Comparison of ENCODE assay signal across 1 cellular context in the genomic region with DNA sequence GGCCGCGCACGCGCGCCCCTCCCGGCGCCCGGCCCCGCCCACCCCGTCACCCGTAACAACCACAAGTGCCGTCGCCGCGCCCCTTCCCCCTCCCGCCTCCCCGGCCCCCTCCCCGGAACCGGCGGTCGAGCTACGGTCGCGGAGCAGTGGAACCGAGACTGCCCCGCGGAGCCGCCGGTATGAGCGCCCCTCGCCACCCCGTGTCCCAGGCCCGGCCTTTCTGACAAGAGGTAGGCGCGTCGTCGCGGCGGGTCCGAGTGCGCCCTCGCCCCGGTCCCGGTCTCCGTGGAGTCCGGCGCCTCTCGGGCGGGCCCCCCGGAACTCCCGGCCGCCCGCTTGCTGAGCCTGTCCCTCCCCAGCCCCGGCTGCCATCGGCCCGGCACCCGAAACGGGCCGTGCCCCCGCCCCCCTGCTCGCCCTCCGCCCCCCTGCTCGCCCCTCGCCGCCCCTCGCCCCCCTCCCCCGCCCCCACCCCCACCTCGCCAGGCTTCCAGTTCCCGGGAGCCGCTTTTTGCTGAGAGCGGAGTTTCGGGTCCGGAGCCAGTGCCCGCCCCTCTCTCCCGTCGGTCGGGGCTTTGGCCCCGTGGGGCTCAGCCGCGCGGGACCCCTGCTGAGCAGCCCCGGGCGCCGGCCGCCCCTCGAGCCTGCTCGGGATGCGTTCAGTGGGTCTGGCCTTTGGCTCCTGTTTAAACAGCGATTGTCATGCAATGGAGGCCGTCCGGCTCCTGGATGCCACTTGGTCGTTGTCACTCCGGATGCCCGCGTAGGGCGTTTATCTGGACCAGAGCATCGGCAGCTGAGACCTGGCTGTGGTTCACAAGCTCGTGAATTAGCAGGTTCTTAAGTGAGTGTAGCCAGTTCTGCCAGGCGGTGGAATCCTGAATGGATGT.
TF ChIP-seq lines count a peak whose summit lies in the region.

A gene (plus strand): TSS at position 92 of the 890 bp plus-strand sequence. CDS start 2,628 bp downstream, outside the sequence.

TF ChIP-seq in HepG2, 621 proteins besides CTCF, POLR2A, EP300 and RAD21 (continued from another document):
- TF ChIP-seq, protein P1, sequence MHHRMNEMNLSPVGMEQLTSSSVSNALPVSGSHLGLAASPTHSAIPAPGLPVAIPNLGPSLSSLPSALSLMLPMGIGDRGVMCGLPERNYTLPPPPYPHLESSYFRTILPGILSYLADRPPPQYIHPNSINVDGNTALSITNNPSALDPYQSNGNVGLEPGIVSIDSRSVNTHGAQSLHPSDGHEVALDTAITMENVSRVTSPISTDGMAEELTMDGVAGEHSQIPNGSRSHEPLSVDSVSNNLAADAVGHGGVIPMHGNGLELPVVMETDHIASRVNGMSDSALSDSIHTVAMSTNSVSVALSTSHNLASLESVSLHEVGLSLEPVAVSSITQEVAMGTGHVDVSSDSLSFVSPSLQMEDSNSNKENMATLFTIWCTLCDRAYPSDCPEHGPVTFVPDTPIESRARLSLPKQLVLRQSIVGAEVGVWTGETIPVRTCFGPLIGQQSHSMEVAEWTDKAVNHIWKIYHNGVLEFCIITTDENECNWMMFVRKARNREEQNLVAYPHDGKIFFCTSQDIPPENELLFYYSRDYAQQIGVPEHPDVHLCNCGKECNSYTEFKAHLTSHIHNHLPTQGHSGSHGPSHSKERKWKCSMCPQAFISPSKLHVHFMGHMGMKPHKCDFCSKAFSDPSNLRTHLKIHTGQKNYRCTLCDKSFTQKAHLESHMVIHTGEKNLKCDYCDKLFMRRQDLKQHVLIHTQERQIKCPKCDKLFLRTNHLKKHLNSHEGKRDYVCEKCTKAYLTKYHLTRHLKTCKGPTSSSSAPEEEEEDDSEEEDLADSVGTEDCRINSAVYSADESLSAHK (CRISPR knock-in tag; IDR thresholded peaks at IDR 0.05; ENCODE audit: borderline replicate concordance), result no peak
- TF ChIP-seq, protein P2, sequence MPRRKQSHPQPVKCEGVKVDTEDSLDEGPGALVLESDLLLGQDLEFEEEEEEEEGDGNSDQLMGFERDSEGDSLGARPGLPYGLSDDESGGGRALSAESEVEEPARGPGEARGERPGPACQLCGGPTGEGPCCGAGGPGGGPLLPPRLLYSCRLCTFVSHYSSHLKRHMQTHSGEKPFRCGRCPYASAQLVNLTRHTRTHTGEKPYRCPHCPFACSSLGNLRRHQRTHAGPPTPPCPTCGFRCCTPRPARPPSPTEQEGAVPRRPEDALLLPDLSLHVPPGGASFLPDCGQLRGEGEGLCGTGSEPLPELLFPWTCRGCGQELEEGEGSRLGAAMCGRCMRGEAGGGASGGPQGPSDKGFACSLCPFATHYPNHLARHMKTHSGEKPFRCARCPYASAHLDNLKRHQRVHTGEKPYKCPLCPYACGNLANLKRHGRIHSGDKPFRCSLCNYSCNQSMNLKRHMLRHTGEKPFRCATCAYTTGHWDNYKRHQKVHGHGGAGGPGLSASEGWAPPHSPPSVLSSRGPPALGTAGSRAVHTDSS (CRISPR knock-in tag; conservative IDR thresholded peaks at IDR 0.05), result no peak
- TF ChIP-seq SP1 (IDR thresholded peaks at IDR 0.05) (no peak), SP1 (CRISPR knock-in tag; IDR thresholded peaks at IDR 0.05) (no peak), MYC (CRISPR knock-in tag; IDR thresholded peaks at IDR 0.05; ENCODE audit: borderline replicate concordance) (peak; percentile 24; the same call in 1 of the 2 replicates), FOXC1 (CRISPR knock-in tag; IDR thresholded peaks at IDR 0.05; ENCODE audit: borderline replicate concordance) (no peak), NFKB2 (CRISPR knock-in tag; IDR thresholded peaks at IDR 0.05; ENCODE audit: borderline replicate concordance) (peak; percentile 44; the same call in 1 of the 2 replicates), ZNF230 (CRISPR knock-in tag; IDR thresholded peaks at IDR 0.05) (no peak), RARA (CRISPR knock-in tag; IDR thresholded peaks at IDR 0.05) (no peak), ZNF235 (CRISPR knock-in tag; IDR thresholded peaks at IDR 0.05; ENCODE audit: borderline replicate concordance) (no peak), ZZZ3 (CRISPR knock-in tag; IDR thresholded peaks at IDR 0.05; ENCODE audit: borderline replicate concordance) (no peak), ZNF260 (CRISPR knock-in tag; IDR thresholded peaks at IDR 0.05; ENCODE audit: borderline replicate concordance, low read depth) (no peak), ZMYM3 (CRISPR knock-in tag; IDR thresholded peaks at IDR 0.05) (no peak), RXRA (CRISPR knock-in tag; IDR thresholded peaks at IDR 0.05) (no peak), ZNF550 (CRISPR knock-in tag; IDR thresholded peaks at IDR 0.05; ENCODE audit: borderline replicate concordance) (no peak), MEIS2 (CRISPR knock-in tag; IDR thresholded peaks at IDR 0.05) (0 out of 2 replicates have a peak, but pooled peaks have one; percentile 53), CENPX (CRISPR knock-in tag; IDR thresholded peaks at IDR 0.05) (no peak), ZFYVE20 (CRISPR knock-in tag; IDR thresholded peaks at IDR 0.05; ENCODE audit: borderline replicate concordance, low read depth) (no peak), HCFC1 (IDR thresholded peaks at IDR 0.05; ENCODE audit: low read depth, low read length) (no peak), KLF12 (CRISPR knock-in tag; IDR thresholded peaks at IDR 0.05; ENCODE audit: borderline replicate concordance) (no peak)
- TF ChIP-seq, protein P3, sequence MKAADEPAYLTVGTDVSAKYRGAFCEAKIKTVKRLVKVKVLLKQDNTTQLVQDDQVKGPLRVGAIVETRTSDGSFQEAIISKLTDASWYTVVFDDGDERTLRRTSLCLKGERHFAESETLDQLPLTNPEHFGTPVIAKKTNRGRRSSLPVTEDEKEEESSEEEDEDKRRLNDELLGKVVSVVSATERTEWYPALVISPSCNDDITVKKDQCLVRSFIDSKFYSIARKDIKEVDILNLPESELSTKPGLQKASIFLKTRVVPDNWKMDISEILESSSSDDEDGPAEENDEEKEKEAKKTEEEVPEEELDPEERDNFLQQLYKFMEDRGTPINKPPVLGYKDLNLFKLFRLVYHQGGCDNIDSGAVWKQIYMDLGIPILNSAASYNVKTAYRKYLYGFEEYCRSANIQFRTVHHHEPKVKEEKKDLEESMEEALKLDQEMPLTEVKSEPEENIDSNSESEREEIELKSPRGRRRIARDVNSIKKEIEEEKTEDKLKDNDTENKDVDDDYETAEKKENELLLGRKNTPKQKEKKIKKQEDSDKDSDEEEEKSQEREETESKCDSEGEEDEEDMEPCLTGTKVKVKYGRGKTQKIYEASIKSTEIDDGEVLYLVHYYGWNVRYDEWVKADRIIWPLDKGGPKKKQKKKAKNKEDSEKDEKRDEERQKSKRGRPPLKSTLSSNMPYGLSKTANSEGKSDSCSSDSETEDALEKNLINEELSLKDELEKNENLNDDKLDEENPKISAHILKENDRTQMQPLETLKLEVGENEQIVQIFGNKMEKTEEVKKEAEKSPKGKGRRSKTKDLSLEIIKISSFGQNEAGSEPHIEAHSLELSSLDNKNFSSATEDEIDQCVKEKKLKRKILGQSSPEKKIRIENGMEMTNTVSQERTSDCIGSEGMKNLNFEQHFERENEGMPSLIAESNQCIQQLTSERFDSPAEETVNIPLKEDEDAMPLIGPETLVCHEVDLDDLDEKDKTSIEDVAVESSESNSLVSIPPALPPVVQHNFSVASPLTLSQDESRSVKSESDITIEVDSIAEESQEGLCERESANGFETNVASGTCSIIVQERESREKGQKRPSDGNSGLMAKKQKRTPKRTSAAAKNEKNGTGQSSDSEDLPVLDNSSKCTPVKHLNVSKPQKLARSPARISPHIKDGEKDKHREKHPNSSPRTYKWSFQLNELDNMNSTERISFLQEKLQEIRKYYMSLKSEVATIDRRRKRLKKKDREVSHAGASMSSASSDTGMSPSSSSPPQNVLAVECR (CRISPR knock-in tag; IDR thresholded peaks at IDR 0.05; ENCODE audit: borderline replicate concordance), result peak; percentile 81
- TF ChIP-seq, protein P4, sequence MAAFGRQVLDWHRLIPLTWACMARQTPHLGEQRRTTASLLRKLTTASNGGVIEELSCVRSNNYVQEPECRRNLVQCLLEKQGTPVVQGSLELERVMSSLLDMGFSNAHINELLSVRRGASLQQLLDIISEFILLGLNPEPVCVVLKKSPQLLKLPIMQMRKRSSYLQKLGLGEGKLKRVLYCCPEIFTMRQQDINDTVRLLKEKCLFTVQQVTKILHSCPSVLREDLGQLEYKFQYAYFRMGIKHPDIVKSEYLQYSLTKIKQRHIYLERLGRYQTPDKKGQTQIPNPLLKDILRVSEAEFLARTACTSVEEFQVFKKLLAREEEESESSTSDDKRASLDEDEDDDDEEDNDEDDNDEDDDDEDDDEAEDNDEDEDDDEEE (CRISPR knock-in tag; IDR thresholded peaks at IDR 0.05), result no peak
- TF ChIP-seq, protein P5, sequence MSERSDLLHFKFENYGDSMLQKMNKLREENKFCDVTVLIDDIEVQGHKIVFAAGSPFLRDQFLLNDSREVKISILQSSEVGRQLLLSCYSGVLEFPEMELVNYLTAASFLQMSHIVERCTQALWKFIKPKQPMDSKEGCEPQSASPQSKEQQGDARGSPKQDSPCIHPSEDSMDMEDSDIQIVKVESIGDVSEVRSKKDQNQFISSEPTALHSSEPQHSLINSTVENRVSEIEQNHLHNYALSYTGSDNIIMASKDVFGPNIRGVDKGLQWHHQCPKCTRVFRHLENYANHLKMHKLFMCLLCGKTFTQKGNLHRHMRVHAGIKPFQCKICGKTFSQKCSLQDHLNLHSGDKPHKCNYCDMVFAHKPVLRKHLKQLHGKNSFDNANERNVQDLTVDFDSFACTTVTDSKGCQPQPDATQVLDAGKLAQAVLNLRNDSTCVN (CRISPR knock-in tag; IDR thresholded peaks at IDR 0.05; ENCODE audit: borderline replicate concordance), result 0 out of 2 replicates have a peak, but pooled peaks have one; percentile 29
- TF ChIP-seq, protein P6, sequence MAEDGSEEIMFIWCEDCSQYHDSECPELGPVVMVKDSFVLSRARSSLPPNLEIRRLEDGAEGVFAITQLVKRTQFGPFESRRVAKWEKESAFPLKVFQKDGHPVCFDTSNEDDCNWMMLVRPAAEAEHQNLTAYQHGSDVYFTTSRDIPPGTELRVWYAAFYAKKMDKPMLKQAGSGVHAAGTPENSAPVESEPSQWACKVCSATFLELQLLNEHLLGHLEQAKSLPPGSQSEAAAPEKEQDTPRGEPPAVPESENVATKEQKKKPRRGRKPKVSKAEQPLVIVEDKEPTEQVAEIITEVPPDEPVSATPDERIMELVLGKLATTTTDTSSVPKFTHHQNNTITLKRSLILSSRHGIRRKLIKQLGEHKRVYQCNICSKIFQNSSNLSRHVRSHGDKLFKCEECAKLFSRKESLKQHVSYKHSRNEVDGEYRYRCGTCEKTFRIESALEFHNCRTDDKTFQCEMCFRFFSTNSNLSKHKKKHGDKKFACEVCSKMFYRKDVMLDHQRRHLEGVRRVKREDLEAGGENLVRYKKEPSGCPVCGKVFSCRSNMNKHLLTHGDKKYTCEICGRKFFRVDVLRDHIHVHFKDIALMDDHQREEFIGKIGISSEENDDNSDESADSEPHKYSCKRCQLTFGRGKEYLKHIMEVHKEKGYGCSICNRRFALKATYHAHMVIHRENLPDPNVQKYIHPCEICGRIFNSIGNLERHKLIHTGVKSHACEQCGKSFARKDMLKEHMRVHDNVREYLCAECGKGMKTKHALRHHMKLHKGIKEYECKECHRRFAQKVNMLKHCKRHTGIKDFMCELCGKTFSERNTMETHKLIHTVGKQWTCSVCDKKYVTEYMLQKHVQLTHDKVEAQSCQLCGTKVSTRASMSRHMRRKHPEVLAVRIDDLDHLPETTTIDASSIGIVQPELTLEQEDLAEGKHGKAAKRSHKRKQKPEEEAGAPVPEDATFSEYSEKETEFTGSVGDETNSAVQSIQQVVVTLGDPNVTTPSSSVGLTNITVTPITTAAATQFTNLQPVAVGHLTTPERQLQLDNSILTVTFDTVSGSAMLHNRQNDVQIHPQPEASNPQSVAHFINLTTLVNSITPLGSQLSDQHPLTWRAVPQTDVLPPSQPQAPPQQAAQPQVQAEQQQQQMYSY (CRISPR knock-in tag; IDR thresholded peaks at IDR 0.05), result peak; percentile 36; the same call in 1 of the 2 replicates
- TF ChIP-seq, protein P7, sequence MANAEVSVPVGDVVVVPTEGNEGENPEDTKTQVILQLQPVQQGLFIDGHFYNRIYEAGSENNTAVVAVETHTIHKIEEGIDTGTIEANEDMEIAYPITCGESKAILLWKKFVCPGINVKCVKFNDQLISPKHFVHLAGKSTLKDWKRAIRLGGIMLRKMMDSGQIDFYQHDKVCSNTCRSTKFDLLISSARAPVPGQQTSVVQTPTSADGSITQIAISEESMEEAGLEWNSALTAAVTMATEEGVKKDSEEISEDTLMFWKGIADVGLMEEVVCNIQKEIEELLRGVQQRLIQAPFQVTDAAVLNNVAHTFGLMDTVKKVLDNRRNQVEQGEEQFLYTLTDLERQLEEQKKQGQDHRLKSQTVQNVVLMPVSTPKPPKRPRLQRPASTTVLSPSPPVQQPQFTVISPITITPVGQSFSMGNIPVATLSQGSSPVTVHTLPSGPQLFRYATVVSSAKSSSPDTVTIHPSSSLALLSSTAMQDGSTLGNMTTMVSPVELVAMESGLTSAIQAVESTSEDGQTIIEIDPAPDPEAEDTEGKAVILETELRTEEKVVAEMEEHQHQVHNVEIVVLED (CRISPR knock-in tag; IDR thresholded peaks at IDR 0.05; ENCODE audit: borderline replicate concordance), result no peak
